ENCODE assay signal across 1 cellular context in the genomic region with DNA sequence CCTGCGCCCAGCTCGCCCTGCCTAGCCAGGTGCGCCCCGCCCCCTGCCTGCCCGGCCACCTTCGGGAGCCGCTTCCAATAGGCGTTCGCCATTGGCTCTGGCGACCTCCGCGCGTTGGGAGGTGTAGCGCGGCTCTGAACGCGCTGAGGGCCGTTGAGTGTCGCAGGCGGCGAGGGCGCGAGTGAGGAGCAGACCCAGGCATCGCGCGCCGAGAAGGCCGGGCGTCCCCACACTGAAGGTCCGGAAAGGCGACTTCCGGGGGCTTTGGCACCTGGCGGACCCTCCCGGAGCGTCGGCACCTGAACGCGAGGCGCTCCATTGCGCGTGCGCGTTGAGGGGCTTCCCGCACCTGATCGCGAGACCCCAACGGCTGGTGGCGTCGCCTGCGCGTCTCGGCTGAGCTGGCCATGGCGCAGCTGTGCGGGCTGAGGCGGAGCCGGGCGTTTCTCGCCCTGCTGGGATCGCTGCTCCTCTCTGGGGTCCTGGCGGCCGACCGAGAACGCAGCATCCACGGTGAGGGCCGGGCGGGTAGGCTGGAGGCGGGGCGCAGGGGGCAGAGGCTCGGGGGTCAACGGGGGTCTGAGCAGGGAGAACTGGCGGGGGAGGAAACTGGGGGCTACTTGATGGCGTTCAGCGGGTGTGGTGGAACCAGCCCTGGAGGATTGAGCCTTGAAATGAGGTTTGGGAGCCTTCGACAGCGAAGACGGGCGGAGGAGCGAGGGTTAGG.
TF ChIP-seq lines count a peak whose summit lies in the region.

A gene with protein sequence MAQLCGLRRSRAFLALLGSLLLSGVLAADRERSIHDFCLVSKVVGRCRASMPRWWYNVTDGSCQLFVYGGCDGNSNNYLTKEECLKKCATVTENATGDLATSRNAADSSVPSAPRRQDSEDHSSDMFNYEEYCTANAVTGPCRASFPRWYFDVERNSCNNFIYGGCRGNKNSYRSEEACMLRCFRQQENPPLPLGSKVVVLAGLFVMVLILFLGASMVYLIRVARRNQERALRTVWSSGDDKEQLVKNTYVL (plus strand): TSS at position 88 of the 727 bp plus-strand sequence. CDS start 320 bp downstream, at position 408.

TF ChIP-seq in SK-N-SH treated with all-trans-retinoic acid at 6 μM for 48 hours, 23 proteins besides CTCF, POLR2A, EP300 and RAD21 (continued from another document):
- TF ChIP-seq, protein P1, sequence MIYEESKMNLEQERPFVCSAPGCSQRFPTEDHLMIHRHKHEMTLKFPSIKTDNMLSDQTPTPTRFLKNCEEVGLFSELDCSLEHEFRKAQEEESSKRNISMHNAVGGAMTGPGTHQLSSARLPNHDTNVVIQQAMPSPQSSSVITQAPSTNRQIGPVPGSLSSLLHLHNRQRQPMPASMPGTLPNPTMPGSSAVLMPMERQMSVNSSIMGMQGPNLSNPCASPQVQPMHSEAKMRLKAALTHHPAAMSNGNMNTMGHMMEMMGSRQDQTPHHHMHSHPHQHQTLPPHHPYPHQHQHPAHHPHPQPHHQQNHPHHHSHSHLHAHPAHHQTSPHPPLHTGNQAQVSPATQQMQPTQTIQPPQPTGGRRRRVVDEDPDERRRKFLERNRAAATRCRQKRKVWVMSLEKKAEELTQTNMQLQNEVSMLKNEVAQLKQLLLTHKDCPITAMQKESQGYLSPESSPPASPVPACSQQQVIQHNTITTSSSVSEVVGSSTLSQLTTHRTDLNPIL (CRISPR knock-in tag; IDR thresholded peaks at IDR 0.05; ENCODE audit: low read depth), result no peak
- TF ChIP-seq ARNTL (CRISPR knock-in tag; IDR thresholded peaks at IDR 0.05; ENCODE audit: borderline replicate concordance, low read depth) (no peak), CSDC2 (CRISPR knock-in tag; IDR thresholded peaks at IDR 0.05) (no peak)
TF ChIP-seq in SK-N-SH treated with all-trans-retinoic acid at 6 μM for 48 hours: peak in this region for 0.
